In genomic region chr22:35303029-35303624, GRCh38 we compare ENCODE assay signal across 21 cellular contexts. TPM values are rescaled to one million over a fixed set of nuclear protein-coding genes. Genes with fewer than 3 reads are reported as not detected.
A peak's percentile ranks its signal among the peaks of the same experiment; 100 is the strongest.
DNase-seq lines count a peak whose midpoint lies in the region; ATAC-seq, FAIRE-seq and TF ChIP-seq lines count a peak whose summit lies in the region.
"Had no signal": no experiment of that assay in that cellular context is flagged by ENCODE, and none has a peak within 500 bp of the region (broad histone marks: within the 10 kb centered on the region; RNA-seq: fewer than 3 reads in every experiment).

No MANE protein-coding gene starts in this region.

- no peak for TF ChIP-seq POLR2A in spleen (IDR thresholded peaks at IDR 0.05)

- H3K27ac ChIP-seq in PC-9 (peak overlapping the region; percentile 91), hepatocyte (peak overlapping the region; percentile 99), spleen (peak overlapping the region in 1 of 8 donors; percentile 100)
- H3K27ac ChIP-seq: dorsolateral prefrontal cortex, transverse colon had no signal

- no peaks in the 10 kb centered on the region for H3K9me2 ChIP-seq in PC-9 (ENCODE audit: insufficient read depth)
- H3K9me2 ChIP-seq in hepatocyte (replicated peaks; ENCODE audit: insufficient read depth) = no peaks in the 10 kb centered on the region

- no peak overlapping the region for H3K4me3 ChIP-seq in PC-9
- H3K4me3 ChIP-seq in hepatocyte = no peak overlapping the region
- no peak overlapping the region for H3K4me3 ChIP-seq in spleen
- H3K4me3 ChIP-seq: dorsolateral prefrontal cortex, transverse colon had no signal

- H3K9me3 Mint-ChIP-seq in activated CD4-positive, alpha-beta memory T cell treated with anti-CD3 and anti-CD28 coated beads for 36 hours = no peaks in the 10 kb centered on the region
- H3K9me3 Mint-ChIP-seq in activated CD4-positive, alpha-beta memory T cell treated with anti-CD3 and anti-CD28 coated beads, Interleukin-2, amount 10 ng/mL, durations not matched to agents 7 days and 5 days = no peaks in the 10 kb centered on the region
- H3K9me3 Mint-ChIP-seq: activated T-helper 2 cell treated with anti-CD3 and anti-CD28 coated beads, Interferon-gamma antibody, Interleukin-2, Interleukin-4, amounts not matched to agents 10 μg/mL and 5 μg/mL and 100 μg/mL, durations not matched to agents 14 hours and 24 hours and 36 hours had no signal

- ATAC-seq in HG02571 (IDR thresholded peaks at IDR 0.05; ENCODE audit: unreplicated experiment) = no peak
- ATAC-seq: activated CD8-positive, alpha-beta T cell treated with anti-CD3 and anti-CD28 coated beads, Interleukin-2, amount 10 ng/mL, durations not matched to agents 7 days and 5 days had no signal

- H3K27me3 ChIP-seq in PC-9 (ENCODE audit: insufficient read depth, low read depth) (no peaks in the 10 kb centered on the region), hepatocyte (no peaks in the 10 kb centered on the region), spleen (replicated peaks in 1 of 7) (no peaks in the 10 kb centered on the region)
- H3K27me3 ChIP-seq: dorsolateral prefrontal cortex, transverse colon had no signal

- no peak overlapping the region for H2AFZ ChIP-seq in PC-9
- no peak overlapping the region for H2AFZ ChIP-seq in hepatocyte

- 0 out of 2 replicates have a peak, but pooled peaks cover 12% of the 10 kb centered on the region for H3K36me3 ChIP-seq in PC-9 (ENCODE audit: low read depth)
- no peaks in the 10 kb centered on the region for H3K36me3 ChIP-seq in hepatocyte (replicated peaks; ENCODE audit: insufficient read depth, low read depth)
- peaks cover 0 to 12% (median 1%) of the 10 kb centered on the region in 6 donors for H3K36me3 ChIP-seq in spleen
- H3K36me3 ChIP-seq: transverse colon had no signal

- FAIRE-seq in GM19239 (lab: Jason Lieb, UNC) = no peak
- FAIRE-seq: A204.1, RCC 7860 had no signal

- H3K36me3 Mint-ChIP-seq in activated CD4-positive, alpha-beta memory T cell treated with anti-CD3 and anti-CD28 coated beads for 36 hours = no peaks in the 10 kb centered on the region
- peaks cover 3% of the 10 kb centered on the region for H3K36me3 Mint-ChIP-seq in activated CD4-positive, alpha-beta memory T cell treated with anti-CD3 and anti-CD28 coated beads, Interleukin-2, amount 10 ng/mL, durations not matched to agents 7 days and 5 days (ENCODE audit: low read depth)

- TF ChIP-seq CTCF in PC-9 (conservative IDR thresholded peaks at IDR 0.05) (no peak), hepatocyte (IDR thresholded peaks at IDR 0.05; ENCODE audit: poor library complexity) (no peak), spleen (IDR thresholded peaks at IDR 0.05 in 8 of 11, conservative IDR thresholded peaks at IDR 0.05 in 3 of 11) (no peak)

- H3K79me2 ChIP-seq in PC-9 (ENCODE audit: low read depth) (peaks cover 61% of the 10 kb centered on the region), hepatocyte (peaks cover 55% of the 10 kb centered on the region)

- no TSS peak for BruUV-seq in PC-9 (replicated peaks; lab: Mats Ljungman, UMichigan)

- intact Hi-C loops in activated CD4-positive, alpha-beta memory T cell treated with anti-CD3 and anti-CD28 coated beads for 36 hours (cut with micrococcal nuclease) = loop anchor here (10.0 kb wide), 1 partner anchor 102 kb away; the partner anchor contains the start of gene MCM5
- intact Hi-C loops in PC-9 (cut with micrococcal nuclease; ENCODE audit: unreplicated experiment) (loop anchor here (10.0 kb wide), 1 partner anchor 72 kb away; no protein-coding TSS in a partner anchor), spleen (cut with DNase I; ENCODE audit: low total_unique reads) (no loop called here)

- H3K4me2 ChIP-seq in PC-9 (peak overlapping the region; percentile 88), hepatocyte (no peak overlapping the region)

- peaks cover 62% of the 10 kb centered on the region for H3K4me1 Mint-ChIP-seq in activated CD4-positive, alpha-beta memory T cell treated with anti-CD3 and anti-CD28 coated beads for 36 hours (ENCODE audit: low read depth)
- peaks cover 50% of the 10 kb centered on the region for H3K4me1 Mint-ChIP-seq in activated CD4-positive, alpha-beta memory T cell treated with anti-CD3 and anti-CD28 coated beads, Interleukin-2, amount 10 ng/mL, durations not matched to agents 7 days and 5 days

- H3K27ac Mint-ChIP-seq in activated CD4-positive, alpha-beta memory T cell treated with anti-CD3 and anti-CD28 coated beads for 36 hours = peak overlapping the region; percentile 1
- no peak overlapping the region for H3K27ac Mint-ChIP-seq in activated CD4-positive, alpha-beta memory T cell treated with anti-CD3 and anti-CD28 coated beads, Interleukin-2, amount 10 ng/mL, durations not matched to agents 7 days and 5 days
- H3K27ac Mint-ChIP-seq: activated CD8-positive, alpha-beta T cell treated with anti-CD3 and anti-CD28 coated beads, Interleukin-2, amount 10 ng/mL, durations not matched to agents 7 days and 5 days; activated T-helper 2 cell treated with anti-CD3 and anti-CD28 coated beads, Interferon-gamma antibody, Interleukin-2, Interleukin-4, amounts not matched to agents 10 μg/mL and 5 μg/mL and 100 μg/mL, durations not matched to agents 14 hours and 24 hours and 36 hours had no signal

- no peaks in the 10 kb centered on the region for H3K27me3 Mint-ChIP-seq in activated CD4-positive, alpha-beta memory T cell treated with anti-CD3 and anti-CD28 coated beads for 36 hours
- no peaks in the 10 kb centered on the region for H3K27me3 Mint-ChIP-seq in activated CD4-positive, alpha-beta memory T cell treated with anti-CD3 and anti-CD28 coated beads, Interleukin-2, amount 10 ng/mL, durations not matched to agents 7 days and 5 days

- H4K20me1 ChIP-seq in PC-9 (ENCODE audit: insufficient read depth) = no peaks in the 10 kb centered on the region
- peaks cover 5% of the 10 kb centered on the region for H4K20me1 ChIP-seq in hepatocyte (ENCODE audit: insufficient read depth, poor library complexity, severe bottlenecking)

- H3K9me3 ChIP-seq in PC-9 (ENCODE audit: insufficient read depth, low read depth) = no peaks in the 10 kb centered on the region
- no peaks in the 10 kb centered on the region for H3K9me3 ChIP-seq in hepatocyte (ENCODE audit: low read depth)
- no peaks in the 10 kb centered on the region for H3K9me3 ChIP-seq in spleen
- H3K9me3 ChIP-seq: transverse colon had no signal

- POLR2A ChIA-PET in activated CD4-positive, alpha-beta memory T cell treated with anti-CD3 and anti-CD28 coated beads for 36 hours (lab: Charles Lee) = interaction anchor here (0.6 kb wide), 1 partner anchor 8 kb away, joined by 3 read pairs; no protein-coding TSS in a partner anchor
- POLR2A ChIA-PET in activated CD4-positive, alpha-beta memory T cell treated with anti-CD3 and anti-CD28 coated beads, Interleukin-2, amount 10 ng/mL, durations not matched to agents 7 days and 5 days (lab: Charles Lee) = interaction anchor here (0.6 to 1.2 kb wide), 4 partner anchors 27 to 1473 kb away, joined by 3 to 4 read pairs (median 3); partner anchors contain the start of gene IFT27
- POLR2A ChIA-PET in PC-9 (lab: Charles Lee; ENCODE audit: unreplicated experiment) = interaction anchor here (0.9 kb wide), 1 partner anchor 31 kb away, joined by 8 read pairs; no protein-coding TSS in a partner anchor

- H3F3A ChIP-seq in PC-9 (ENCODE audit: insufficient read depth, low read depth) = peaks cover 46% of the 10 kb centered on the region

- CTCF ChIA-PET in activated CD4-positive, alpha-beta memory T cell treated with anti-CD3 and anti-CD28 coated beads for 36 hours (lab: Charles Lee) = interaction anchor here (1.2 kb wide), 1 partner anchor 25 kb away, joined by 3 read pairs; no protein-coding TSS in a partner anchor
- CTCF ChIA-PET in activated CD4-positive, alpha-beta memory T cell treated with anti-CD3 and anti-CD28 coated beads, Interleukin-2, amount 10 ng/mL, durations not matched to agents 7 days and 5 days (lab: Charles Lee) = interaction anchor here (0.7 kb wide), 1 partner anchor 14 kb away, joined by 3 read pairs; no protein-coding TSS in a partner anchor
- CTCF ChIA-PET in PC-9 (lab: Charles Lee) = interaction anchor here (0.6 kb wide), 1 partner anchor 126 kb away, joined by 3 read pairs; no protein-coding TSS in a partner anchor

- 95% methylated on average over 5 of the region's 5 CpGs for WGBS in hepatocyte (ENCODE audit: low lambda C conversion rate, missing lambda C conversion rate)
- WGBS in spleen, 5 donors = 83 to 94% (median 92%) methylated on average over 5 of the region's 5 CpGs

- no peak overlapping the region for H3K4me3 Mint-ChIP-seq in activated CD4-positive, alpha-beta memory T cell treated with anti-CD3 and anti-CD28 coated beads for 36 hours
- no peak overlapping the region for H3K4me3 Mint-ChIP-seq in activated CD4-positive, alpha-beta memory T cell treated with anti-CD3 and anti-CD28 coated beads, Interleukin-2, amount 10 ng/mL, durations not matched to agents 7 days and 5 days
- H3K4me3 Mint-ChIP-seq: activated CD8-positive, alpha-beta T cell treated with anti-CD3 and anti-CD28 coated beads, Interleukin-2, amount 10 ng/mL, durations not matched to agents 7 days and 5 days had no signal

- H3K4me1 ChIP-seq in PC-9 (replicated peaks; ENCODE audit: insufficient read depth) = peaks cover 44% of the 10 kb centered on the region
- peaks cover 4% of the 10 kb centered on the region for H3K4me1 ChIP-seq in hepatocyte (ENCODE audit: insufficient read depth)
- H3K4me1 ChIP-seq in spleen = peaks cover 13 to 80% (median 61%) of the 10 kb centered on the region in 6 donors

- no peak for DNase-seq in activated CD4-positive, alpha-beta memory T cell treated with anti-CD3 and anti-CD28 coated beads for 36 hours
- no peak for DNase-seq in activated CD4-positive, alpha-beta memory T cell treated with anti-CD3 and anti-CD28 coated beads, Interleukin-2, amount 10 ng/mL, durations not matched to agents 7 days and 5 days
- DNase-seq in PC-9 (no peak), hepatocyte (ENCODE audit: low spot score) (no peak), spleen (peak; percentile 46), GM19239 (ENCODE audit: insufficient read length, low spot score) (no peak), NCI-H2171 (lab: John Stamatoyannopoulos, UW) (no peak)
- DNase-seq: activated CD8-positive, alpha-beta T cell treated with anti-CD3 and anti-CD28 coated beads, Interleukin-2, amount 10 ng/mL, durations not matched to agents 7 days and 5 days; anterior cingulate cortex; COR-L47; NCI-H1048; NCI-H2081 treated with DMSO at 0.1 percent for 48 hours; NCI-H774; nucleus accumbens; stimulated activated CD4-positive, alpha-beta T cell treated with anti-CD3 and anti-CD28 coated beads, Interleukin-4, amount 100 ng/mL, for 4 hours; transverse colon had no signal

RNA-seq across cellular contexts. Expression of gene TOM1, which starts 3.4 kb away (rescaled TPM):
- 10 to 100 TPM; 29.8 to 31.1 TPM for total RNA-seq in activated CD4-positive, alpha-beta memory T cell treated with anti-CD3 and anti-CD28 coated beads for 36 hours
- total RNA-seq in activated CD4-positive, alpha-beta memory T cell treated with anti-CD3 and anti-CD28 coated beads, Interleukin-2, amount 10 ng/mL, durations not matched to agents 7 days and 5 days = 10 to 100 TPM; 37.3 to 41.4 TPM
- total RNA-seq in PC-9 (2021) = 43.6 and 45.1 TPM in 2 replicates
- 108 and 110 TPM in 2 replicates for total RNA-seq in hepatocyte
- polyA plus RNA-seq in hepatocyte = 105 and 114 TPM in 2 replicates
- 10 to 100 TPM; 48.2 to 92.1 (median 56.1) TPM for total RNA-seq in spleen
- 10 to 100 TPM; 19.9 to 44.4 (median 34.2) TPM for polyA plus RNA-seq in spleen

RNA-seq across cellular contexts. Expression of gene HMGXB4, which starts 45.8 kb away (rescaled TPM):
- 10 to 100 TPM; 33.9 to 35.7 TPM for total RNA-seq in activated CD4-positive, alpha-beta memory T cell treated with anti-CD3 and anti-CD28 coated beads for 36 hours
- total RNA-seq in activated CD4-positive, alpha-beta memory T cell treated with anti-CD3 and anti-CD28 coated beads, Interleukin-2, amount 10 ng/mL, durations not matched to agents 7 days and 5 days = 10 to 100 TPM; 32.5 to 36.6 TPM
- total RNA-seq in PC-9 (2021) (29.2 and 31.1 TPM in 2 replicates), hepatocyte (17.4 and 19.0 TPM in 2 replicates), spleen (10 to 100 TPM; 18.1 to 24.6 (median 21.5) TPM)
- polyA plus RNA-seq in hepatocyte (15.6 and 17.2 TPM in 2 replicates), spleen (1 to 10 TPM; 4.0 to 6.9 (median 4.2) TPM)
